ENCODE assay signal across 8 cellular contexts in the genomic region with DNA sequence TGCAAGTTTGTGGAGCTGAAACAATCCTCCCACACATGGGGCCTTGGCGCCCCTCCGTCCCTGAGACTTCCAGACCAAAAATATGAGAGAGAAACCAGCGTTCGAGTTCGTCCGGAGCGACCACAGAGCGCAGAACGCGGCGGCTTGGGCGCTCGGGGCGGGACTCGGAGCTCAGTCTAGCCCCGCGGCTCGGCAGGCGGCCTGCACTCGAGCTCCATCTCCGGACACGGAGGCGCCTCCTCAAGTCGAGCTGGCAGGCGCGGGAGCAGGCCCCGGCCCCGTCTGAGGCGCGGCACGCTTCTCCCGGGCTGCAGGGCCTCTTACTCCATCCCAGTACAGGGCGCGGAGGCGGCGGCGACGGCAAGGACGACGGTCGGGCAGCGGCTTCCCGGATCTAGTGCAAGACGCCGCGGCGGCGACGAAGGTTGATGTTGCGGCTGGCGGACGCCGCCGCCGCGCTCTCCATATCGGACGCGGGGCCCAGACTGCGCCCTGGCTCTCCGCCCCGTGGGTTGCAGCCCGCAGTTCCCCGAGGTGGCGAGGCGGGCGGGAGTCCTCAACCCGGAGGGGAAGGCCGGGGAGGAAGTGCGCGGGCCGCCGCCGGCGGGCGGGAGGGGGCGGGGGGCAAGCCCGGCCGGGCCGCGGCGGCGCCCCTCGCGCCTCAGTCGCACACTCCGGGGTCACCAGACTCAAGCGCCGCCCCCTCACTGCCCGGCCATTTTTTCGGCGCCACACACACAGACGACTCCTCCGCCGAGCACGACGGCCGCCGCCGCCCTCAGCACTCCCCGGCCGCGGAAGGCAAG. TPM values are rescaled to one million over a fixed set of nuclear protein-coding genes. Genes with fewer than 3 reads are reported as not detected.
DNase-seq lines count a peak whose midpoint lies in the region; ATAC-seq, FAIRE-seq and TF ChIP-seq lines count a peak whose summit lies in the region.

No MANE protein-coding gene starts in this region.

- FAIRE-seq in pancreas (lab: Jason Lieb, UNC) = no peak

- peak overlapping the region; percentile 87 for H3K4me3 Mint-ChIP-seq in activated naive CD8-positive, alpha-beta T cell treated with anti-CD3 and anti-CD28 coated beads for 36 hours

- peaks cover 4% of the 10 kb centered on the region for H3K9me3 Mint-ChIP-seq in activated naive CD8-positive, alpha-beta T cell treated with anti-CD3 and anti-CD28 coated beads for 36 hours

- peaks cover 47% of the 10 kb centered on the region for H3K36me3 Mint-ChIP-seq in activated naive CD8-positive, alpha-beta T cell treated with anti-CD3 and anti-CD28 coated beads for 36 hours

- intact Hi-C loops in Right ventricle myocardium superior (cut with DNase I) = loop anchor here (2.0 to 10.0 kb wide), 2 partner anchors 55 to 559 kb away; partner anchors contain the start of genes PCCB and STAG1
- intact Hi-C loops in pancreas (cut with DNase I) = no loop called here
- intact Hi-C loops in transverse colon (cut with DNase I; ENCODE audit: low total_unique reads) = loop anchor here (10.0 kb wide), 1 partner anchor 59 kb away; the partner anchor contains the start of gene PCCB

- H3K4me1 Mint-ChIP-seq in activated naive CD8-positive, alpha-beta T cell treated with anti-CD3 and anti-CD28 coated beads for 36 hours = peaks cover 43% of the 10 kb centered on the region

- H3K36me3 ChIP-seq in Peyer's patch = no peaks in the 10 kb centered on the region
- H3K36me3 ChIP-seq in pancreas = no peaks in the 10 kb centered on the region
- H3K36me3 ChIP-seq in transverse colon = no peaks in the 10 kb centered on the region

- H3K4me1 ChIP-seq in Peyer's patch = peaks cover 0 to 39% (median 10%) of the 10 kb centered on the region in 4 donors
- peaks cover 17 to 36% (median 18%) of the 10 kb centered on the region in 3 donors for H3K4me1 ChIP-seq in pancreas
- H3K4me1 ChIP-seq in transverse colon = peaks cover 19 to 46% (median 41%) of the 10 kb centered on the region in 4 donors

- 0% methylated on average over 59 to 103 of the region's 103 CpGs for WGBS in pancreas, 2 donors
- 0% methylated on average over 55 of the region's 103 CpGs; no CpG with 5 or more reads in 1 of the 2 donors for WGBS in transverse colon (ENCODE audit: low coverage in 1 of 2), 2 donors

- H3K27ac Mint-ChIP-seq in activated naive CD8-positive, alpha-beta T cell treated with anti-CD3 and anti-CD28 coated beads for 36 hours = peak overlapping the region; percentile 98

- no peak for TF ChIP-seq CTCF in HL-60 (IDR thresholded peaks at IDR 0.05; ENCODE audit: insufficient read depth, low read length)
- no peak for TF ChIP-seq CTCF in Peyer's patch (IDR thresholded peaks at IDR 0.05)
- no peak for TF ChIP-seq CTCF in pancreas (IDR thresholded peaks at IDR 0.05)
- TF ChIP-seq CTCF in transverse colon (IDR thresholded peaks at IDR 0.05) = no peak

- peak; percentile 32 for ATAC-seq in GM19463 (IDR thresholded peaks at IDR 0.05; ENCODE audit: unreplicated experiment)
- ATAC-seq in Right ventricle myocardium superior (ENCODE audit: poor library complexity) = peak; percentile 56
- ATAC-seq in pancreas = peak; percentile 29 to 54 (median 44)

- no peak for TF ChIP-seq EP300 in transverse colon (IDR thresholded peaks at IDR 0.05; ENCODE audit: low read depth)

- peak; percentile 53 for DNase-seq in DMS114 treated with DMSO at 0.1 percent for 48 hours (lab: John Stamatoyannopoulos, UW; ENCODE audit: unreplicated experiment)
- DNase-seq in HL-60 (ENCODE audit: low read depth in 1 of 2, low spot score in 1 of 2) = peak; percentile 65 to 73
- peak; percentile 77 to 88 (median 79) for DNase-seq in Peyer's patch
- peak; percentile 66 for DNase-seq in activated naive CD8-positive, alpha-beta T cell treated with anti-CD3 and anti-CD28 coated beads for 36 hours
- DNase-seq in Right ventricle myocardium superior = peak; percentile 89
- peak; percentile 60 to 92 (median 78) for DNase-seq in pancreas
- DNase-seq in transverse colon = peak; percentile 67

- TF ChIP-seq POLR2A in Peyer's patch (IDR thresholded peaks at IDR 0.05) = peak; percentile 3 to 32
- peak; percentile 49 for TF ChIP-seq POLR2A in transverse colon (IDR thresholded peaks at IDR 0.05)

- peak overlapping the region; percentile 98 for H3K27ac ChIP-seq in HL-60 (replicated peaks)
- peak overlapping the region; percentile 98 to 100 (median 100) for H3K27ac ChIP-seq in Peyer's patch
- H3K27ac ChIP-seq in pancreas = peak overlapping the region; percentile 99 to 100 (median 100)
- peak overlapping the region; percentile 99 to 100 (median 100) for H3K27ac ChIP-seq in transverse colon

- in situ Hi-C loops in transverse colon (cut with MboI; ENCODE audit: low pct_ligation_motif_present in 1 of 4, low pct_unique_long_range_greater_than_20kb in 1 of 4, low sequenced_read_pairs in 3 of 4) = no loop called here

- H3K27me3 ChIP-seq in HL-60 (ENCODE audit: insufficient read depth, poor library complexity, severe bottlenecking) (no peaks in the 10 kb centered on the region), Peyer's patch (no peaks in the 10 kb centered on the region), pancreas (no peaks in the 10 kb centered on the region), transverse colon (no peaks in the 10 kb centered on the region)

- H3K27me3 Mint-ChIP-seq in activated naive CD8-positive, alpha-beta T cell treated with anti-CD3 and anti-CD28 coated beads for 36 hours = peaks cover 4% of the 10 kb centered on the region

- H3K9me3 ChIP-seq in Peyer's patch (no peaks in the 10 kb centered on the region), pancreas (no peaks in the 10 kb centered on the region), transverse colon (no peaks in the 10 kb centered on the region)

- H3K4me3 ChIP-seq in HL-60 (replicated peaks; ENCODE audit: insufficient read depth, low read length) (peak overlapping the region; percentile 67), Peyer's patch (peak overlapping the region; percentile 66 to 97 (median 91)), pancreas (peak overlapping the region; percentile 72 to 94 (median 88)), transverse colon (peak overlapping the region; percentile 72 to 96 (median 86))

RNA-seq across cellular contexts. Expression of gene MSL2, which starts 0.7 kb away (rescaled TPM):
- total RNA-seq in Peyer's patch = 10 to 100 TPM; 23.6 to 42.9 (median 28.3) TPM
- total RNA-seq in activated naive CD8-positive, alpha-beta T cell treated with anti-CD3 and anti-CD28 coated beads for 36 hours = 10 to 100 TPM; 44.0 to 44.1 TPM
- 20.1 TPM for total RNA-seq in Right ventricle myocardium superior
- total RNA-seq in pancreas = 10 to 100 TPM in 5 of 6 donors, 1 to 10 TPM in 1; 9.4 to 19.2 (median 11.7) TPM
- polyA plus RNA-seq in pancreas = 1 to 10 TPM; 3.5 to 7.2 TPM
- total RNA-seq in transverse colon = 10 to 100 TPM; 18.2 to 42.7 (median 31.7) TPM

RNA-seq across cellular contexts. Expression of gene PCCB, which starts 54.7 kb away (rescaled TPM):
- total RNA-seq in Peyer's patch (10 to 100 TPM; 15.7 to 45.9 (median 30.3) TPM), Right ventricle myocardium superior (104 TPM), pancreas (10 to 100 TPM in 5 of 6 donors, 1 to 10 TPM in 1; 9.3 to 24.9 (median 18.2) TPM), transverse colon (10 to 100 TPM in 3 of 4 donors, 1 to 10 TPM in 1; 5.2 to 63.1 (median 48.0) TPM)
- total RNA-seq in activated naive CD8-positive, alpha-beta T cell treated with anti-CD3 and anti-CD28 coated beads for 36 hours = 10 to 100 TPM; 58.7 to 59.8 TPM
- 10 to 100 TPM in 1 of 2 donors, 1 to 10 TPM in 1; 8.9 to 11.7 TPM for polyA plus RNA-seq in pancreas

Comparison
In these comparisons a context has a peak if more than half of its experiments do, and no peak if none do; other contexts are left out.
1. Peak in every context shown above with its lines: DNase-seq, ATAC-seq, H3K4me3 ChIP-seq and H3K27ac ChIP-seq.
2. intact Hi-C loops: an anchor here in Right ventricle myocardium superior (2.0 to 10.0 kb wide) and transverse colon (10.0 kb wide); none called in pancreas.